In genomic region chr1:27152829-27153548, GRCh38 we compare ENCODE assay signal across 1 cellular context.
TF ChIP-seq lines count a peak whose summit lies in the region.

No MANE protein-coding gene starts in this region.

TF ChIP-seq in HCT116, 20 proteins besides CTCF, POLR2A, EP300 and RAD21 (continued from another document):
- no peak for TF ChIP-seq EZH2phosphoT487 (IDR thresholded peaks at IDR 0.05; ENCODE audit: borderline replicate concordance)
- no peak for TF ChIP-seq POLR2AphosphoS5 (IDR thresholded peaks at IDR 0.05; ENCODE audit: low read depth, low read length)
- no peak for TF ChIP-seq TCF7L2 (IDR thresholded peaks at IDR 0.05; ENCODE audit: borderline replicate concordance, extremely low read depth, insufficient read depth, insufficient read length)
- no peak for TF ChIP-seq CBX3 (IDR thresholded peaks at IDR 0.05; ENCODE audit: low read depth)
- no peak for TF ChIP-seq SRF (IDR thresholded peaks at IDR 0.05; ENCODE audit: low read depth)
- no peak for TF ChIP-seq YY1 (IDR thresholded peaks at IDR 0.05; ENCODE audit: extremely low read depth, insufficient replicate concordance, low read depth, low read length)
